Comparison of ENCODE assay signal across 8 cellular contexts in genomic region chr11:57406337-57406904, GRCh38. TPM values are rescaled to one million over a fixed set of nuclear protein-coding genes. Genes with fewer than 3 reads are reported as not detected.
A peak's percentile ranks its signal among the peaks of the same experiment; 100 is the strongest.
DNase-seq lines count a peak whose midpoint lies in the region; ATAC-seq and TF ChIP-seq lines count a peak whose summit lies in the region.

No MANE protein-coding gene starts in this region.

- peaks cover 27% of the 10 kb centered on the region for H3K4me1 Mint-ChIP-seq in activated naive CD8-positive, alpha-beta T cell treated with anti-CD3 and anti-CD28 coated beads, Interleukin-2, amount 10 ng/mL, durations not matched to agents 7 days and 5 days

- H3K27me3 ChIP-seq in stomach (no peaks in the 10 kb centered on the region), adrenal gland (no peaks in the 10 kb centered on the region)

- H3K9me3 ChIP-seq in stomach (no peaks in the 10 kb centered on the region), adrenal gland (replicated peaks in 1 of 3) (no peaks in the 10 kb centered on the region)

- H3K27ac ChIP-seq in stomach (peak overlapping the region in 2 of 5 donors; percentile 58 to 60), adrenal gland (no peak overlapping the region)

- no peak for TF ChIP-seq CTCF in stomach (IDR thresholded peaks at IDR 0.05)
- TF ChIP-seq CTCF in adrenal gland (IDR thresholded peaks at IDR 0.05) = no peak

- peak; percentile 64 for ATAC-seq in GM21390 (IDR thresholded peaks at IDR 0.05; ENCODE audit: unreplicated experiment)
- ATAC-seq in activated naive CD8-positive, alpha-beta T cell treated with anti-CD3 and anti-CD28 coated beads, Interleukin-2, amount 10 ng/mL, durations not matched to agents 7 days and 5 days (ENCODE audit: low read depth) = peak; percentile 42

- 48 to 64% (median 59%) methylated on average over 4 of the region's 4 CpGs for WGBS in stomach, 5 donors
- 53 to 64% (median 60%) methylated on average over 4 of the region's 4 CpGs for WGBS in adrenal gland, 4 donors

- H3K4me3 ChIP-seq in stomach = no peak overlapping the region
- no peak overlapping the region for H3K4me3 ChIP-seq in adrenal gland

- DNase-seq in GM03348 (ENCODE audit: low spot score) (peak; percentile 27), HT1080 (ENCODE audit: low read depth) (peak; percentile 94), stomach (no peak), hippocampal formation (lab: John Stamatoyannopoulos, UW) (no peak), adrenal gland (no peak)
- DNase-seq in activated naive CD8-positive, alpha-beta T cell treated with anti-CD3 and anti-CD28 coated beads, Interleukin-2, amount 10 ng/mL, durations not matched to agents 7 days and 5 days = no peak
- peak; percentile 27 to 30 for DNase-seq in stimulated activated CD4-positive, alpha-beta T cell treated with anti-CD3 and anti-CD28 coated beads, Interleukin-12 subunit alpha, Interleukin-12 subunit beta, amount 100 ng/mL, for 24 hours (ENCODE audit: low read depth in 2 of 2)

- H3K36me3 ChIP-seq in stomach = peaks cover 25 to 61% (median 47%) of the 10 kb centered on the region in 4 donors
- H3K36me3 ChIP-seq in adrenal gland (replicated peaks in 1 of 2) = peaks cover 0 to 38% of the 10 kb centered on the region in 2 donors

- H3K4me1 ChIP-seq in stomach = peaks cover 0 to 18% (median 0%) of the 10 kb centered on the region in 4 donors
- peaks cover 0 to 10% of the 10 kb centered on the region in 2 donors for H3K4me1 ChIP-seq in adrenal gland (replicated peaks in 1 of 2)

- H3K4me3 Mint-ChIP-seq in activated naive CD8-positive, alpha-beta T cell treated with anti-CD3 and anti-CD28 coated beads, Interleukin-2, amount 10 ng/mL, durations not matched to agents 7 days and 5 days = peak overlapping the region; percentile 13

- intact Hi-C loops in stomach (cut with DNase I; ENCODE audit: low total_unique reads) (no loop called here), adrenal gland (cut with DNase I) (no loop called here)

- peak overlapping the region; percentile 44 for H3K27ac Mint-ChIP-seq in activated naive CD8-positive, alpha-beta T cell treated with anti-CD3 and anti-CD28 coated beads, Interleukin-2, amount 10 ng/mL, durations not matched to agents 7 days and 5 days

- POLR2A ChIA-PET in activated naive CD8-positive, alpha-beta T cell treated with anti-CD3 and anti-CD28 coated beads, Interleukin-2, amount 10 ng/mL, durations not matched to agents 7 days and 5 days (lab: Charles Lee) = interaction anchor here (0.6 kb wide), 1 partner anchor 57 kb away, joined by 3 read pairs; no protein-coding TSS in a partner anchor

- peaks cover 42% of the 10 kb centered on the region for H3K36me3 Mint-ChIP-seq in activated naive CD8-positive, alpha-beta T cell treated with anti-CD3 and anti-CD28 coated beads, Interleukin-2, amount 10 ng/mL, durations not matched to agents 7 days and 5 days

- H3K9me3 Mint-ChIP-seq in activated naive CD8-positive, alpha-beta T cell treated with anti-CD3 and anti-CD28 coated beads, Interleukin-2, amount 10 ng/mL, durations not matched to agents 7 days and 5 days = no peaks in the 10 kb centered on the region

- TF ChIP-seq EP300 in stomach (IDR thresholded peaks at IDR 0.05) = no peak

- no peaks in the 10 kb centered on the region for H3K27me3 Mint-ChIP-seq in activated naive CD8-positive, alpha-beta T cell treated with anti-CD3 and anti-CD28 coated beads, Interleukin-2, amount 10 ng/mL, durations not matched to agents 7 days and 5 days

- TF ChIP-seq POLR2A in stomach (IDR thresholded peaks at IDR 0.05) = no peak
- TF ChIP-seq POLR2A in adrenal gland (IDR thresholded peaks at IDR 0.05) = no peak

RNA-seq across cellular contexts. Expression of gene PRG2, which starts 16.0 kb away (rescaled TPM):
- total RNA-seq in HT1080 (2014; rRNA removed; shearing (Covaris generic)) = not detected in 2 replicates
- polyA plus RNA-seq in HT1080 (2015; cell fraction: cytosol; rRNA removed) = 0.07 TPM in 1 of 2 replicates, not detected in the other
- not detected in 2 replicates for polyA plus RNA-seq in HT1080 (2015; cell fraction: nucleus; rRNA removed)
- total RNA-seq in activated naive CD8-positive, alpha-beta T cell treated with anti-CD3 and anti-CD28 coated beads, Interleukin-2, amount 10 ng/mL, durations not matched to agents 7 days and 5 days = under 1 TPM in 1 of 2 experiments, not detected in 1; 0.25 TPM
- total RNA-seq in stomach = under 1 TPM in 1 of 5 donors, not detected in 4; 0.73 TPM
- polyA plus RNA-seq in stomach = under 1 TPM in 1 of 3 donors, not detected in 2; 0.25 TPM
- under 1 TPM in 1 of 8 donors, not detected in 7; 0.27 TPM for total RNA-seq in adrenal gland
- under 1 TPM in 2 of 3 donors, not detected in 1; 0.24 to 0.97 TPM for polyA plus RNA-seq in adrenal gland

RNA-seq across cellular contexts. Expression of gene SLC43A3, which starts 20.5 kb away (rescaled TPM):
- 81.0 and 87.2 TPM in 2 replicates for total RNA-seq in HT1080 (2014; rRNA removed; shearing (Covaris generic))
- polyA plus RNA-seq in HT1080 (2015; cell fraction: cytosol; rRNA removed) = 39.4 and 58.6 TPM in 2 replicates
- polyA plus RNA-seq in HT1080 (2015; cell fraction: nucleus; rRNA removed) = 80.0 and 114 TPM in 2 replicates
- total RNA-seq in activated naive CD8-positive, alpha-beta T cell treated with anti-CD3 and anti-CD28 coated beads, Interleukin-2, amount 10 ng/mL, durations not matched to agents 7 days and 5 days = 10 to 100 TPM; 67.4 to 67.8 TPM
- total RNA-seq in stomach (10 to 100 TPM in 3 of 5 donors, 1 to 10 TPM in 2; 1.2 to 81.7 (median 10.5) TPM), adrenal gland (10 to 100 TPM; 14.0 to 72.7 (median 36.8) TPM)
- polyA plus RNA-seq in stomach (10 to 100 TPM; 10.2 to 22.8 (median 15.0) TPM), adrenal gland (10 to 100 TPM; 20.7 to 36.1 (median 23.2) TPM)

RNA-seq across cellular contexts. Expression of gene PRG3, which starts 25.5 kb away (rescaled TPM):
- not detected in 2 replicates for total RNA-seq in HT1080 (2014; rRNA removed; shearing (Covaris generic))
- polyA plus RNA-seq in HT1080 (2015; cell fraction: cytosol; rRNA removed) = not detected in 2 replicates
- not detected in 2 replicates for polyA plus RNA-seq in HT1080 (2015; cell fraction: nucleus; rRNA removed)
- total RNA-seq in activated naive CD8-positive, alpha-beta T cell treated with anti-CD3 and anti-CD28 coated beads, Interleukin-2, amount 10 ng/mL, durations not matched to agents 7 days and 5 days = not detected
- not detected for total RNA-seq in stomach
- not detected for polyA plus RNA-seq in stomach
- total RNA-seq in adrenal gland = not detected
- polyA plus RNA-seq in adrenal gland = not detected

RNA-seq across cellular contexts. Expression of gene RTN4RL2, which starts 53.9 kb away (rescaled TPM):
- total RNA-seq in HT1080 (2014; rRNA removed; shearing (Covaris generic)) = 5.6 and 11.3 TPM in 2 replicates
- 23.4 and 26.4 TPM in 2 replicates for polyA plus RNA-seq in HT1080 (2015; cell fraction: cytosol; rRNA removed)
- polyA plus RNA-seq in HT1080 (2015; cell fraction: nucleus; rRNA removed) = 7.6 and 9.5 TPM in 2 replicates
- total RNA-seq in activated naive CD8-positive, alpha-beta T cell treated with anti-CD3 and anti-CD28 coated beads, Interleukin-2, amount 10 ng/mL, durations not matched to agents 7 days and 5 days = 1 to 10 TPM in 1 of 2 experiments, under 1 TPM in 1; 0.96 to 1.6 TPM
- 1 to 10 TPM in 2 of 5 donors, not detected in 3; 3.9 to 8.1 TPM for total RNA-seq in stomach
- under 1 TPM; 0.75 to 0.78 (median 0.76) TPM for polyA plus RNA-seq in stomach
- total RNA-seq in adrenal gland = 1 to 10 TPM in 3 of 8 donors, under 1 TPM in 4, not detected in 1; 0.24 to 2.1 (median 0.71) TPM
- 1 to 10 TPM in 1 of 3 donors, under 1 TPM in 1, not detected in 1; 0.56 to 1.0 TPM for polyA plus RNA-seq in adrenal gland

Comparison
In these comparisons a context has a peak if more than half of its experiments do, and no peak if none do; other contexts are left out.
1. DNase-seq: peak in GM03348 (single experiment), HT1080 (single experiment) and stimulated activated CD4-positive, alpha-beta T cell treated with anti-CD3 and anti-CD28 coated beads, Interleukin-12 subunit alpha, Interleukin-12 subunit beta, amount 100 ng/mL, for 24 hours (2 of 2); none in activated naive CD8-positive, alpha-beta T cell treated with anti-CD3 and anti-CD28 coated beads, Interleukin-2, amount 10 ng/mL, durations not matched to agents 7 days and 5 days (single experiment), stomach (single experiment), hippocampal formation (0 of 2) and adrenal gland (0 of 7).